20 cellular contexts compared by ENCODE assay signal in the genomic region with DNA sequence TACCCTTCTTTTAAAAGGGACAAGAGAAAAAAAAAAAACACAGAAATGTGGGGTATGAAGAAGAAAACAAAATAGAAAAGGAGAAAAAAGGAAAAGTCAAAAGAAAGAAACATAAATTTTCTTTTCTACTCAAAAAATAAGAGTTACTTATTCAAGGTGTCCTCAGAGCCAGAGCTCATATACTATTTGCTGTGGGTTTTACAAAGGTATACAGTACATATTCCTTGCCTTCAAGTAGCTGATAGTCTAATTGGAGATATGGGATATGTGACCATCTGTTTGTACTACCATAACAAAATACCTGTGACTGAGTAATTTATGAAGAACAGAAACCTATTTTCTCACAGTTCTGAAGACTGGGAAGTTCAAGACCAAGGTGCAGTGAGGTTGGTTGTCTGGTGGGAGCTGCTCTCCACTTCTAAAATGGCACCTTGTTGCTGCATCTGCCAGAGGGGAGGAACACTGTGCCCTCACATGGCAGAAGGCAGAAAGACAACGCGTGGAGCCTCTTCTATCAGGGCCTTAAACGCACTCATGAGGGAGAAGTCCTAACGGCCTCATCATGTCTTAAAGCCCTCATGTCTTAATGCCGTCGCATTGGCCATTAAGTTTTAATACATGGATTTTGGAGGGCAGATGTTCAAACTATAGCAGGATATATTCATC. TPM values are rescaled to one million over a fixed set of nuclear protein-coding genes. Genes with fewer than 3 reads are reported as not detected.
A peak's percentile ranks its signal among the peaks of the same experiment; 100 is the strongest.
DNase-seq lines count a peak whose midpoint lies in the region; ATAC-seq and TF ChIP-seq lines count a peak whose summit lies in the region.
"Had no signal": no experiment of that assay in that cellular context is flagged by ENCODE, and none has a peak within 500 bp of the region (broad histone marks: within the 10 kb centered on the region; RNA-seq: fewer than 3 reads in every experiment).

No MANE protein-coding gene starts in this region.

- no peak overlapping the region for H3K27ac Mint-ChIP-seq in activated CD4-positive, alpha-beta memory T cell treated with anti-CD3 and anti-CD28 coated beads for 36 hours
- H3K27ac Mint-ChIP-seq: activated CD8-positive, alpha-beta memory T cell treated with anti-CD3 and anti-CD28 coated beads, Interleukin-2, amount 10 ng/mL, durations not matched to agents 7 days and 5 days; activated T-helper 2 cell treated with anti-CD3 and anti-CD28 coated beads, Interferon-gamma antibody, Interleukin-2, Interleukin-4, amounts not matched to agents 10 μg/mL and 5 μg/mL and 100 μg/mL, durations not matched to agents 14 hours and 24 hours and 36 hours; stimulated activated memory B cell treated with anti-CD40 and anti-IgM and Interleukin-4, amounts not matched to agents 10 μg/mL and 1 μg/mL and 100 μg/mL, for 72 hours had no signal

- H3K36me3 Mint-ChIP-seq in activated CD4-positive, alpha-beta memory T cell treated with anti-CD3 and anti-CD28 coated beads for 36 hours: peaks cover 36% of the 10 kb centered on the region

- H3K4me3 Mint-ChIP-seq in activated CD4-positive, alpha-beta memory T cell treated with anti-CD3 and anti-CD28 coated beads for 36 hours: no peak overlapping the region
- H3K4me3 Mint-ChIP-seq: activated CD8-positive, alpha-beta memory T cell treated with anti-CD3 and anti-CD28 coated beads, Interleukin-2, amount 10 ng/mL, durations not matched to agents 7 days and 5 days; stimulated activated memory B cell treated with anti-CD40 and anti-IgM and Interleukin-4, amounts not matched to agents 10 μg/mL and 1 μg/mL and 100 μg/mL, for 72 hours had no signal

- CTCF ChIA-PET in HCT116 (lab: Charles Lee): interaction anchor here (1.7 kb wide), 1 partner anchor 11 kb away, joined by 5 read pairs; no protein-coding TSS in a partner anchor
- CTCF ChIA-PET in activated CD4-positive, alpha-beta memory T cell treated with anti-CD3 and anti-CD28 coated beads for 36 hours (lab: Charles Lee): interaction anchor here (1.6 kb wide), 1 partner anchor 15 kb away, joined by 3 read pairs; no protein-coding TSS in a partner anchor

- ATAC-seq in HCT116: peak; percentile 73
- no peak for ATAC-seq in RWPE2 (ENCODE audit: low read depth)
- no peak for ATAC-seq in body of pancreas
- ATAC-seq: activated CD8-positive, alpha-beta memory T cell treated with anti-CD3 and anti-CD28 coated beads, Interleukin-2, amount 10 ng/mL, durations not matched to agents 7 days and 5 days; left ventricle myocardium superior; stimulated activated memory B cell treated with anti-CD40 and anti-IgM and Interleukin-4, amounts not matched to agents 10 μg/mL and 1 μg/mL and 100 μg/mL, for 72 hours had no signal

- no peak overlapping the region for H3K27ac ChIP-seq in HCT116 (ENCODE audit: low read depth, low read length)
- H3K27ac ChIP-seq in RWPE2 (ENCODE audit: poor library complexity, severe bottlenecking): no peak overlapping the region
- no peak overlapping the region for H3K27ac ChIP-seq in body of pancreas
- H3K27ac ChIP-seq: breast epithelium, SJCRH30, thoracic aorta had no signal

- H3K27me3 ChIP-seq in HCT116 (ENCODE audit: insufficient read depth, low read length): no peaks in the 10 kb centered on the region
- no peaks in the 10 kb centered on the region for H3K27me3 ChIP-seq in RWPE2 (ENCODE audit: insufficient read depth, poor library complexity, severe bottlenecking)
- H3K27me3 ChIP-seq in body of pancreas: no peaks in the 10 kb centered on the region
- H3K27me3 ChIP-seq: breast epithelium, SJCRH30 had no signal

- 0 out of 2 replicates have a peak, but pooled peaks have one; percentile 7 for TF ChIP-seq RAD21 in HCT116 (IDR thresholded peaks at IDR 0.05; ENCODE audit: low read depth)

- no peaks in the 10 kb centered on the region for H4K20me1 ChIP-seq in HCT116 (ENCODE audit: insufficient read depth)

- H3K9me3 ChIP-seq in HCT116 (ENCODE audit: control insufficient read depth in 1 of 2, insufficient read depth in 1 of 2, low read depth in 1 of 2, low read length in 2 of 2) (no peaks in the 10 kb centered on the region), RWPE2 (ENCODE audit: severe bottlenecking) (no peaks in the 10 kb centered on the region), body of pancreas (no peaks in the 10 kb centered on the region)
- H3K9me3 ChIP-seq: breast epithelium, SJCRH30, thoracic aorta had no signal

- no peaks in the 10 kb centered on the region for H3K4me1 Mint-ChIP-seq in activated CD4-positive, alpha-beta memory T cell treated with anti-CD3 and anti-CD28 coated beads for 36 hours (ENCODE audit: low read depth)
- H3K4me1 Mint-ChIP-seq: activated CD8-positive, alpha-beta memory T cell treated with anti-CD3 and anti-CD28 coated beads, Interleukin-2, amount 10 ng/mL, durations not matched to agents 7 days and 5 days; stimulated activated memory B cell treated with anti-CD40 and anti-IgM and Interleukin-4, amounts not matched to agents 10 μg/mL and 1 μg/mL and 100 μg/mL, for 72 hours had no signal

- RAD21 ChIA-PET in HCT116 (lab: Charles Lee; ENCODE audit: low non-redundant PET in 1 of 2, low total read pairs in 2 of 2, uncharacterized antibody in 2 of 2, unreplicated experiment in 2 of 2): no interaction called here

- H3K36me3 ChIP-seq in HCT116 (ENCODE audit: control insufficient read depth in 1 of 2, insufficient read depth in 2 of 2, low read length in 2 of 2) (no peaks in the 10 kb centered on the region), RWPE2 (ENCODE audit: low read depth) (peaks cover 48% of the 10 kb centered on the region), body of pancreas (replicated peaks in 1 of 2; ENCODE audit: insufficient read depth in 1 of 2, low read depth in 2 of 2) (peaks cover 0 to 2% of the 10 kb centered on the region in 2 donors)
- H3K36me3 ChIP-seq: breast epithelium had no signal

- POLR2A ChIA-PET in HCT116 (lab: Charles Lee): no interaction called here
- POLR2A ChIA-PET in activated CD4-positive, alpha-beta memory T cell treated with anti-CD3 and anti-CD28 coated beads for 36 hours (lab: Charles Lee): no interaction called here

- WGBS in body of pancreas, 2 donors: 89 to 96% methylated on average over 6 of the region's 6 CpGs

- TF ChIP-seq CTCF in HCT116 (IDR thresholded peaks at IDR 0.05 in 2 of 3, conservative IDR thresholded peaks at IDR 0.05 in 1 of 3; ENCODE audit: borderline replicate concordance in 1 of 3, insufficient read depth in 1 of 3, low read depth in 2 of 3, low read length in 2 of 3) (no peak), RWPE2 (IDR thresholded peaks at IDR 0.05; ENCODE audit: poor library complexity, severe bottlenecking) (peak; percentile 8), body of pancreas (IDR thresholded peaks at IDR 0.05) (no peak)

- H3K9me3 Mint-ChIP-seq in activated CD4-positive, alpha-beta memory T cell treated with anti-CD3 and anti-CD28 coated beads for 36 hours: no peaks in the 10 kb centered on the region
- H3K9me3 Mint-ChIP-seq: activated T-helper 2 cell treated with anti-CD3 and anti-CD28 coated beads, Interferon-gamma antibody, Interleukin-2, Interleukin-4, amounts not matched to agents 10 μg/mL and 5 μg/mL and 100 μg/mL, durations not matched to agents 14 hours and 24 hours and 36 hours; stimulated activated memory B cell treated with anti-CD40 and anti-IgM and Interleukin-4, amounts not matched to agents 10 μg/mL and 1 μg/mL and 100 μg/mL, for 72 hours had no signal

- BruUV-seq in HCT116 (replicated peaks; lab: Mats Ljungman, UMichigan): no TSS peak

- H3K9ac ChIP-seq in HCT116 (ENCODE audit: low read length): no peak overlapping the region

- H3K4me2 ChIP-seq in HCT116 (ENCODE audit: low read length): no peak overlapping the region

- no peak overlapping the region for H2AFZ ChIP-seq in HCT116 (ENCODE audit: low read depth, low read length, poor library complexity, severe bottlenecking)

- H3K27me3 Mint-ChIP-seq in activated CD4-positive, alpha-beta memory T cell treated with anti-CD3 and anti-CD28 coated beads for 36 hours: no peaks in the 10 kb centered on the region
- H3K27me3 Mint-ChIP-seq: activated CD8-positive, alpha-beta memory T cell treated with anti-CD3 and anti-CD28 coated beads, Interleukin-2, amount 10 ng/mL, durations not matched to agents 7 days and 5 days; stimulated activated memory B cell treated with anti-CD40 and anti-IgM and Interleukin-4, amounts not matched to agents 10 μg/mL and 1 μg/mL and 100 μg/mL, for 72 hours had no signal

- H3K9me2 ChIP-seq in HCT116 (ENCODE audit: insufficient read depth): no peaks in the 10 kb centered on the region

- no peaks in the 10 kb centered on the region for H3K4me1 ChIP-seq in HCT116 (ENCODE audit: control insufficient read depth in 1 of 2, insufficient read depth in 2 of 2, low read length in 2 of 2)
- no peaks in the 10 kb centered on the region for H3K4me1 ChIP-seq in RWPE2 (ENCODE audit: insufficient read depth, poor library complexity, severe bottlenecking)
- H3K4me1 ChIP-seq in body of pancreas: no peaks in the 10 kb centered on the region
- H3K4me1 ChIP-seq: breast epithelium, SJCRH30 had no signal

- intact Hi-C loops in HCT116 (cut with micrococcal nuclease): no loop called here
- intact Hi-C loops in activated CD4-positive, alpha-beta memory T cell treated with anti-CD3 and anti-CD28 coated beads for 36 hours (cut with micrococcal nuclease): no loop called here
- intact Hi-C loops in body of pancreas (cut with DNase I): no loop called here

- H3K4me3 ChIP-seq in HCT116 (replicated peaks in 1 of 2; ENCODE audit: low read depth in 1 of 2, low read length in 2 of 2) (no peak overlapping the region), RWPE2 (ENCODE audit: severe bottlenecking) (no peak overlapping the region), body of pancreas (no peak overlapping the region)
- H3K4me3 ChIP-seq: breast epithelium, SJCRH30, thoracic aorta had no signal

- DNase-seq in DMS53 (lab: John Stamatoyannopoulos, UW) (peak; percentile 9), DMS53 treated with DMSO at 0.1 percent for 48 hours (lab: John Stamatoyannopoulos, UW; ENCODE audit: unreplicated experiment) (no peak), HCT116 (ENCODE audit: low read depth, low spot score) (no peak), RWPE2 (ENCODE audit: low spot score) (no peak), iPS DF 19.7 (ENCODE audit: low read depth, low spot score) (peak; percentile 28), pons (ENCODE audit: low spot score) (no peak), body of pancreas (no peak)
- no peak for DNase-seq in activated CD4-positive, alpha-beta memory T cell treated with anti-CD3 and anti-CD28 coated beads for 36 hours
- DNase-seq: 8988T; activated CD8-positive, alpha-beta memory T cell treated with anti-CD3 and anti-CD28 coated beads, Interleukin-2, amount 10 ng/mL, durations not matched to agents 7 days and 5 days; C1 segment of cervical spinal cord; dermis blood vessel endothelial cell; DMS79 treated with DMSO at 0.1 percent for 48 hours; left ventricle myocardium superior; NCI-H1436; SJCRH30 had no signal

- no peaks in the 10 kb centered on the region for H3K79me2 ChIP-seq in HCT116 (ENCODE audit: insufficient read depth, low read length)

- TF ChIP-seq POLR2A in HCT116 (IDR thresholded peaks at IDR 0.05; ENCODE audit: borderline replicate concordance, extremely low read depth, insufficient read depth, insufficient read length) (no peak), body of pancreas (IDR thresholded peaks at IDR 0.05) (no peak)

TF ChIP-seq in HCT116, 20 proteins besides CTCF, POLR2A, EP300 and RAD21 (continues in another document):
- TF ChIP-seq ZNF274 (IDR thresholded peaks at IDR 0.05; ENCODE audit: low read depth, low read length): no peak

RNA-seq across cellular contexts. Expression of gene NBAS, which starts 33.9 kb away (rescaled TPM):
- total RNA-seq in HCT116 (2021; ENCODE audit: unreplicated experiment) (32.8 TPM), body of pancreas (10 to 100 TPM; 34.0 to 35.9 TPM)
- 26.0 and 26.6 TPM in 2 replicates for polyA plus RNA-seq in HCT116 (2012)
- 10 to 100 TPM; 40.1 to 44.0 TPM for total RNA-seq in activated CD4-positive, alpha-beta memory T cell treated with anti-CD3 and anti-CD28 coated beads for 36 hours

Comparison
In these comparisons a context has a peak if more than half of its experiments do, and no peak if none do; other contexts are left out.
1. DNase-seq: peak in DMS53 (single experiment) and iPS DF 19.7 (single experiment); none in DMS53 treated with DMSO at 0.1 percent for 48 hours (single experiment), HCT116 (single experiment), RWPE2 (single experiment), activated CD4-positive, alpha-beta memory T cell treated with anti-CD3 and anti-CD28 coated beads for 36 hours (single experiment), pons (single experiment) and body of pancreas (0 of 4).